In the genomic region with DNA sequence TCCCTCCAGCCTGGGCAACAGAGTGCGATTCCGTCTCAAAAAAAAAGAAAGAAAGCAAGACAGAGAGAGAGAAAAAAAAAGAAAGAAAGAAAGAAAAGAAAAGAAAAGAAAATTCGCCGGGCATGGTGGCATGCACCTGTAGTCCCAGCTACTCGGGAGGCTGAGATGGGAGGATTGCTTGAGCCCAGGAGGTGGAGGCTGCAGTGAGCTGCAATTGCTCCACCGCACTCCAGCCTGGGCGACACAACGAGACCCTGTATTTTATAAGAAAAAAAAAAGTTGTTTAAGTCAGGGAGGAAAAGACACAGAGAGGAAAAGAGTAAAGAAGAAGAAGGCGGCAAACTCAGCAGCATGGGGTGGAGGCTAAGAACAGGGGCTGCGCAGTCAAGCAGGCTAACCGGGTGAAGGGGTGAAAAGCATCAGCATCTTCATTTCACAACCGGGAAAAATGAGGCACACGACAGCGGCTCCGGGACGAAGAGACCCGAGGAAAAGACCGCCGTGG, we compare ENCODE assay signal across 8 cellular contexts. TPM values are rescaled to one million over a fixed set of nuclear protein-coding genes. Genes with fewer than 3 reads are reported as not detected.
DNase-seq lines count a peak whose midpoint lies in the region; ATAC-seq and TF ChIP-seq lines count a peak whose summit lies in the region.

No MANE protein-coding gene starts in this region.

- peak; percentile 19 for ATAC-seq in activated CD8-positive, alpha-beta T cell treated with anti-CD3 and anti-CD28 coated beads for 36 hours
- no peak for ATAC-seq in thoracic aorta (ENCODE audit: insufficient number of reproducible peaks, low FRiP score, low read depth)
- ATAC-seq in GM21825 (IDR thresholded peaks at IDR 0.05; ENCODE audit: unreplicated experiment) = no peak

- H3K4me3 Mint-ChIP-seq in activated naive CD4-positive, alpha-beta T cell treated with anti-CD3 and anti-CD28 coated beads, Interleukin-2, amount 50 U/mL, for 24 hours = peak overlapping the region; percentile 90
- H3K4me3 Mint-ChIP-seq in activated CD8-positive, alpha-beta T cell treated with anti-CD3 and anti-CD28 coated beads for 36 hours = peak overlapping the region; percentile 77
- H3K4me3 Mint-ChIP-seq in immature natural killer cell = peak overlapping the region; percentile 89 to 98 (median 95)

- peaks cover 4% of the 10 kb centered on the region for H3K36me3 ChIP-seq in thoracic aorta

- no peaks in the 10 kb centered on the region for H3K9me3 ChIP-seq in thoracic aorta

- no peak for DNase-seq in activated naive CD4-positive, alpha-beta T cell treated with Interleukin-2 at 50 U/mL for 16 hours
- DNase-seq in activated CD8-positive, alpha-beta T cell treated with anti-CD3 and anti-CD28 coated beads for 36 hours = no peak
- DNase-seq in immature natural killer cell = no peak
- DNase-seq in thoracic aorta (ENCODE audit: low spot score) = no peak
- no peak for DNase-seq in DMS79 (lab: John Stamatoyannopoulos, UW)
- no peak for DNase-seq in SW480 (ENCODE audit: low spot score)

- H3K27me3 Mint-ChIP-seq in activated naive CD4-positive, alpha-beta T cell treated with anti-CD3 and anti-CD28 coated beads, Interleukin-2, amount 50 U/mL, for 24 hours = no peaks in the 10 kb centered on the region
- H3K27me3 Mint-ChIP-seq in activated CD8-positive, alpha-beta T cell treated with anti-CD3 and anti-CD28 coated beads for 36 hours = no peaks in the 10 kb centered on the region
- H3K27me3 Mint-ChIP-seq in immature natural killer cell (ENCODE audit: low read depth in 3 of 3) = peaks cover 6 to 12% (median 8%) of the 10 kb centered on the region in 3 donors

- intact Hi-C loops in activated CD8-positive, alpha-beta T cell treated with anti-CD3 and anti-CD28 coated beads for 36 hours (cut with micrococcal nuclease) = loop anchor here (5.0 kb wide), 1 partner anchor 522 kb away; no protein-coding TSS in a partner anchor

- POLR2A ChIA-PET in activated CD8-positive, alpha-beta T cell treated with anti-CD3 and anti-CD28 coated beads for 36 hours (lab: Charles Lee) = interaction anchor here (0.7 to 2.0 kb wide), 4 partner anchors 15 to 103 kb away, joined by 3 to 5 read pairs (median 4); a partner anchor contains a TSS

- H3K4me1 ChIP-seq in thoracic aorta (ENCODE audit: control insufficient read depth in 1 of 2, low read depth in 2 of 2) = peaks cover 6 to 29% of the 10 kb centered on the region in 2 donors

- no peaks in the 10 kb centered on the region for H3K27me3 ChIP-seq in thoracic aorta (replicated peaks; ENCODE audit: insufficient read depth)

- peak overlapping the region; percentile 95 for H3K27ac Mint-ChIP-seq in activated naive CD4-positive, alpha-beta T cell treated with anti-CD3 and anti-CD28 coated beads, Interleukin-2, amount 50 U/mL, for 24 hours
- peak overlapping the region; percentile 63 for H3K27ac Mint-ChIP-seq in activated CD8-positive, alpha-beta T cell treated with anti-CD3 and anti-CD28 coated beads for 36 hours
- H3K27ac Mint-ChIP-seq in immature natural killer cell = peak overlapping the region; percentile 83 to 97 (median 96)

- no peaks in the 10 kb centered on the region for H3K9me3 Mint-ChIP-seq in activated naive CD4-positive, alpha-beta T cell treated with anti-CD3 and anti-CD28 coated beads, Interleukin-2, amount 50 U/mL, for 24 hours
- H3K9me3 Mint-ChIP-seq in activated CD8-positive, alpha-beta T cell treated with anti-CD3 and anti-CD28 coated beads for 36 hours = no peaks in the 10 kb centered on the region
- H3K9me3 Mint-ChIP-seq in immature natural killer cell = no peaks in the 10 kb centered on the region

- no peak overlapping the region for H3K27ac ChIP-seq in thoracic aorta

- H3K4me1 Mint-ChIP-seq in activated naive CD4-positive, alpha-beta T cell treated with anti-CD3 and anti-CD28 coated beads, Interleukin-2, amount 50 U/mL, for 24 hours = peaks cover 21% of the 10 kb centered on the region
- peaks cover 27% of the 10 kb centered on the region for H3K4me1 Mint-ChIP-seq in activated CD8-positive, alpha-beta T cell treated with anti-CD3 and anti-CD28 coated beads for 36 hours (ENCODE audit: low read depth)
- H3K4me1 Mint-ChIP-seq in immature natural killer cell = peaks cover 27 to 47% of the 10 kb centered on the region in 2 donors

- H3K36me3 Mint-ChIP-seq in activated naive CD4-positive, alpha-beta T cell treated with anti-CD3 and anti-CD28 coated beads, Interleukin-2, amount 50 U/mL, for 24 hours = no peaks in the 10 kb centered on the region
- H3K36me3 Mint-ChIP-seq in activated CD8-positive, alpha-beta T cell treated with anti-CD3 and anti-CD28 coated beads for 36 hours (ENCODE audit: low read depth) = peaks cover 6% of the 10 kb centered on the region
- peaks cover 0 to 1% (median 0%) of the 10 kb centered on the region in 3 donors for H3K36me3 Mint-ChIP-seq in immature natural killer cell

- TF ChIP-seq CTCF in activated CD8-positive, alpha-beta T cell treated with anti-CD3 and anti-CD28 coated beads for 36 hours (IDR thresholded peaks at IDR 0.05) = no peak
- no peak for TF ChIP-seq CTCF in thoracic aorta (IDR thresholded peaks at IDR 0.05)

- CTCF ChIA-PET in activated CD8-positive, alpha-beta T cell treated with anti-CD3 and anti-CD28 coated beads for 36 hours (lab: Charles Lee) = interaction anchor here (1.2 to 3.4 kb wide), 2 partner anchors 17 to 523 kb away, joined by 3 to 36 read pairs; no protein-coding TSS in a partner anchor

- peak overlapping the region; percentile 88 for H3K4me3 ChIP-seq in thoracic aorta

RNA-seq across cellular contexts. Expression of a gene that starts 0.6 kb away (rescaled TPM):
- 1 to 10 TPM; 3.4 to 3.9 TPM for total RNA-seq in activated CD8-positive, alpha-beta T cell treated with anti-CD3 and anti-CD28 coated beads for 36 hours
- 1 to 10 TPM; 1.3 to 6.7 (median 2.3) TPM for polyA plus RNA-seq in immature natural killer cell
- 10 to 100 TPM; 10.2 to 11.8 TPM for total RNA-seq in thoracic aorta

RNA-seq across cellular contexts. Expression of a gene that starts 46.5 kb away (rescaled TPM):
- 10 to 100 TPM; 80.1 to 81.4 TPM for total RNA-seq in activated CD8-positive, alpha-beta T cell treated with anti-CD3 and anti-CD28 coated beads for 36 hours
- 10 to 100 TPM; 21.5 to 51.1 (median 30.5) TPM for polyA plus RNA-seq in immature natural killer cell
- 10 to 100 TPM; 52.1 to 94.0 TPM for total RNA-seq in thoracic aorta

RNA-seq across cellular contexts. Expression of a gene that starts 47.9 kb away (rescaled TPM):
- 10 to 100 TPM; 69.4 to 70.5 TPM for total RNA-seq in activated CD8-positive, alpha-beta T cell treated with anti-CD3 and anti-CD28 coated beads for 36 hours
- 100 to 1,000 TPM; 159 to 211 (median 178) TPM for polyA plus RNA-seq in immature natural killer cell
- 100 to 1,000 TPM; 144 to 235 TPM for total RNA-seq in thoracic aorta
